ENCODE assay signal across 8 cellular contexts in genomic region chrX:16712116-16712824, GRCh38. TPM values are rescaled to one million over a fixed set of nuclear protein-coding genes. Genes with fewer than 3 reads are reported as not detected.
DNase-seq lines count a peak whose midpoint lies in the region; ATAC-seq and TF ChIP-seq lines count a peak whose summit lies in the region.

Gene CTPS2, minus strand, starts transcription at chrX:16712669. Its CDS starts 9,767 bp downstream, at chrX:16702902.

- H3K9me3 ChIP-seq in Loucy (ENCODE audit: insufficient read depth, low read depth, low read length) (no peaks in the 10 kb centered on the region), gastrocnemius medialis (no peaks in the 10 kb centered on the region)

- no peak for TF ChIP-seq CTCF in GM10266 (IDR thresholded peaks at IDR 0.05; ENCODE audit: control insufficient read depth, insufficient read depth, low read depth, missing control alignments)
- TF ChIP-seq CTCF in Loucy (conservative IDR thresholded peaks at IDR 0.05; ENCODE audit: low read length) = no peak
- TF ChIP-seq CTCF in brain microvascular endothelial cell (IDR thresholded peaks at IDR 0.05; ENCODE audit: low read depth, low read length, missing control alignments) = no peak
- peak in 1 of 5 experiments; percentile 17 for TF ChIP-seq CTCF in gastrocnemius medialis (IDR thresholded peaks at IDR 0.05 in 4 of 5, conservative IDR thresholded peaks at IDR 0.05 in 1 of 5)

- intact Hi-C loops in gastrocnemius medialis (cut with DNase I; ENCODE audit: low total_unique reads) = loop anchor here (10.0 kb wide), 1 partner anchor 1037 kb away; no protein-coding TSS in a partner anchor

- H3K36me3 ChIP-seq in Loucy (ENCODE audit: insufficient read depth, low read length) (no peaks in the 10 kb centered on the region), brain microvascular endothelial cell (replicated peaks) (no peaks in the 10 kb centered on the region), gastrocnemius medialis (no peaks in the 10 kb centered on the region)

- H3K9ac ChIP-seq in Loucy (ENCODE audit: low read depth, low read length, poor library complexity, severe bottlenecking) = peak within 1 kb of the TSS; percentile 90

- TF ChIP-seq POLR2A in gastrocnemius medialis (IDR thresholded peaks at IDR 0.05) = no peak

- DNase-seq in GM10266 (ENCODE audit: extremely low spot score) = peak; percentile 66
- peak; percentile 83 for DNase-seq in GOT3 (lab: John Stamatoyannopoulos, UW)
- peak; percentile 26 for DNase-seq in T-helper 9 cell
- peak; percentile 33 for DNase-seq in brain microvascular endothelial cell
- peak; percentile 20 to 45 for DNase-seq in gastrocnemius medialis
- DNase-seq in amniotic stem cell (lab: John Stamatoyannopoulos, UW) = no peak

- H3K9me2 ChIP-seq in Loucy (replicated peaks; ENCODE audit: low read depth, low read length) = no peaks in the 10 kb centered on the region

- peaks cover 22% of the 10 kb centered on the region; the same call in 1 of the 2 replicates for H3K79me2 ChIP-seq in Loucy (ENCODE audit: insufficient read depth, low read length)

- H3K27ac ChIP-seq in brain microvascular endothelial cell (peak within 1 kb of the TSS; percentile 0), gastrocnemius medialis (peak within 1 kb of the TSS; percentile 71 to 84 (median 78))

- H3K4me2 ChIP-seq in Loucy (ENCODE audit: low read depth, low read length, poor library complexity, severe bottlenecking) = peak within 1 kb of the TSS; percentile 84

- H3K27me3 ChIP-seq in Loucy (ENCODE audit: insufficient read depth, low read length, poor library complexity, severe bottlenecking) (no peaks in the 10 kb centered on the region), brain microvascular endothelial cell (replicated peaks) (no peaks in the 10 kb centered on the region), gastrocnemius medialis (peaks cover 0 to 5% (median 4%) of the 10 kb centered on the region in 3 donors)

- ATAC-seq in gastrocnemius medialis = peak; percentile 85 to 89

- no peaks in the 10 kb centered on the region for H4K20me1 ChIP-seq in Loucy (ENCODE audit: insufficient read depth, low read length, poor library complexity, severe bottlenecking)

- H3K4me1 ChIP-seq in Loucy (ENCODE audit: insufficient read depth, low read length, poor library complexity, severe bottlenecking) = peaks cover 7% of the 10 kb centered on the region
- H3K4me1 ChIP-seq in gastrocnemius medialis = peaks cover 0 to 2% of the 10 kb centered on the region in 2 donors

- peak within 1 kb of the TSS; percentile 97 for H2AFZ ChIP-seq in Loucy (ENCODE audit: low read length)

- in situ Hi-C loops in brain microvascular endothelial cell (cut with HindIII; ENCODE audit: low pct_ligation_motif_present, low sequenced_read_pairs) = no loop called here
- in situ Hi-C loops in gastrocnemius medialis (cut with MboI; ENCODE audit: low sequenced_read_pairs in 4 of 4) = loop anchor here in 2 of 4 donors (25.0 kb wide), 3 partner anchors 175 to 1025 kb away; partner anchors contain the start of gene ZRSR2 (in 1 of the 2)

- H3K4me3 ChIP-seq in Loucy (ENCODE audit: low read length, poor library complexity, severe bottlenecking) (peak within 1 kb of the TSS; percentile 90), brain microvascular endothelial cell (ENCODE audit: low read depth, low read length) (peak within 1 kb of the TSS; percentile 71), iPS-11a (ENCODE audit: low read depth, low read length) (peak within 1 kb of the TSS; percentile 63), gastrocnemius medialis (peak within 1 kb of the TSS; percentile 61 to 68 (median 66))

- no peaks in the 10 kb centered on the region for H3F3A ChIP-seq in Loucy (ENCODE audit: low read depth)

RNA-seq across cellular contexts. Expression of gene CTPS2, which starts in this region (rescaled TPM):
- 1 to 10 TPM; 2.0 to 3.8 (median 2.8) TPM for total RNA-seq in gastrocnemius medialis
